In genomic region chr12:105444050-105444808, GRCh38 we compare ENCODE assay signal across 16 cellular contexts.
A peak's percentile ranks its signal among the peaks of the same experiment; 100 is the strongest.
DNase-seq lines count a peak whose midpoint lies in the region; ATAC-seq, FAIRE-seq and TF ChIP-seq lines count a peak whose summit lies in the region.
"Had no signal": no experiment of that assay in that cellular context is flagged by ENCODE, and none has a peak within 500 bp of the region (broad histone marks: within the 10 kb centered on the region; RNA-seq: fewer than 3 reads in every experiment).

No MANE protein-coding gene starts in this region.

- in situ Hi-C loops in K562 (cut with MboI): no loop called here

- no peak overlapping the region for H2BK120ac ChIP-seq in mesendoderm (ENCODE audit: low read depth, low read length)

- no peak for TF ChIP-seq EP300 in A549 (IDR thresholded peaks at IDR 0.05)
- TF ChIP-seq EP300 in K562 (IDR thresholded peaks at IDR 0.05; ENCODE audit: low read length): no peak

- H3K4me1 ChIP-seq in A549: peaks cover 26% of the 10 kb centered on the region
- 0 out of 2 replicates have a peak, but pooled peaks cover 2% of the 10 kb centered on the region for H3K4me1 ChIP-seq in HEK293 (ENCODE audit: control insufficient read depth, insufficient read depth, low read length)
- H3K4me1 ChIP-seq in K562 (replicated peaks in 1 of 2; ENCODE audit: control insufficient read depth in 2 of 2, insufficient read depth in 2 of 2, low read length in 2 of 2): no peaks in the 10 kb centered on the region
- peaks cover 3% of the 10 kb centered on the region for H3K4me1 ChIP-seq in mesendoderm (ENCODE audit: control insufficient read depth, low read depth, low read length)
- H3K4me1 ChIP-seq: spleen had no signal

- H4K5ac ChIP-seq in mesendoderm (ENCODE audit: low read length): no peak overlapping the region

- peak overlapping the region; percentile 35 for H3K56ac ChIP-seq in mesendoderm (ENCODE audit: low read length)

- H3K4me3 ChIP-seq in A549 (peak overlapping the region; percentile 27; the same call in 2 of the 3 replicates), HEK293 (ENCODE audit: low read depth, low read length) (no peak overlapping the region), K562 (no peak overlapping the region), mesendoderm (ENCODE audit: low read length) (no peak overlapping the region)
- H3K4me3 ChIP-seq: spleen had no signal

- no peak overlapping the region for H3K4ac ChIP-seq in mesendoderm (ENCODE audit: low read depth, low read length)

- H3K23ac ChIP-seq in mesendoderm (ENCODE audit: low read length): no peak overlapping the region

- H3K36me3 ChIP-seq in HEK293 (ENCODE audit: control insufficient read depth in 2 of 2, insufficient read depth in 1 of 2, low read length in 2 of 2) (no peaks in the 10 kb centered on the region), K562 (ENCODE audit: control insufficient read depth, insufficient read depth, low read length) (no peaks in the 10 kb centered on the region), mesendoderm (ENCODE audit: control insufficient read depth, insufficient read depth, low read length) (no peaks in the 10 kb centered on the region)
- H3K36me3 ChIP-seq: neutrophil, spleen had no signal

- H3K4me1 Mint-ChIP-seq in activated CD8-positive, alpha-beta memory T cell treated with anti-CD3 and anti-CD28 coated beads, Interleukin-2, amount 10 ng/mL, durations not matched to agents 7 days and 5 days: no peaks in the 10 kb centered on the region

- H3K9me3 ChIP-seq in A549: peaks cover 19% of the 10 kb centered on the region
- no peaks in the 10 kb centered on the region for H3K9me3 ChIP-seq in HEK293 (ENCODE audit: control insufficient read depth, insufficient read depth, low read depth, low read length)
- H3K9me3 ChIP-seq in K562 (replicated peaks; ENCODE audit: control insufficient read depth, insufficient read depth, low read depth, low read length): no peaks in the 10 kb centered on the region
- H3K9me3 ChIP-seq: neutrophil had no signal

- no TSS peak for BruUV-seq in K562 (replicated peaks; lab: Mats Ljungman, UMichigan)

- H2AK5ac ChIP-seq in mesendoderm (ENCODE audit: low read length): peak overlapping the region; percentile 67

- ATAC-seq in A549: peak; percentile 59 to 86; a peak in 4 of 6 replicates
- ATAC-seq in K562: no peak
- no peak for ATAC-seq in activated CD8-positive, alpha-beta memory T cell treated with anti-CD3 and anti-CD28 coated beads, Interleukin-2, amount 10 ng/mL, durations not matched to agents 7 days and 5 days
- no peak for ATAC-seq in HG02763 (IDR thresholded peaks at IDR 0.05; ENCODE audit: unreplicated experiment)
- ATAC-seq: activated CD4-positive, CD25-positive, alpha-beta regulatory T cell treated with anti-CD3 and anti-CD28 coated beads, Interleukin-2, amount 50 U/mL, for 24 hours; activated naive CD4-positive, alpha-beta T cell treated with anti-CD3 and anti-CD28 coated beads, Interleukin-2, amount 50 U/mL, for 72 hours had no signal

- TF ChIP-seq RAD21 in A549 (conservative IDR thresholded peaks at IDR 0.05 in 1 of 2, IDR thresholded peaks at IDR 0.05 in 1 of 2): no peak
- TF ChIP-seq RAD21 in K562 (CRISPR knock-in tag; conservative IDR thresholded peaks at IDR 0.05 in 1 of 2, IDR thresholded peaks at IDR 0.05 in 1 of 2): no peak

- peaks cover 3% of the 10 kb centered on the region for H3K9me3 Mint-ChIP-seq in activated CD8-positive, alpha-beta memory T cell treated with anti-CD3 and anti-CD28 coated beads, Interleukin-2, amount 10 ng/mL, durations not matched to agents 7 days and 5 days (ENCODE audit: low read depth)
- H3K9me3 Mint-ChIP-seq: T-helper 1 cell treated with Interleukin-12 subunit alpha and Interleukin-12 subunit beta and Interleukin-4 antibody, amounts not matched to agents 30 μg/mL and 1 μg/mL, for 36 hours had no signal

- H3K9ac ChIP-seq in K562 (ENCODE audit: insufficient read depth in 1 of 2, low read depth in 2 of 2, low read length in 2 of 2) (no peak overlapping the region), mesendoderm (ENCODE audit: low read length) (no peak overlapping the region)

- no peak for TF ChIP-seq CTCF in A549 (IDR thresholded peaks at IDR 0.05)
- no peak for TF ChIP-seq CTCF in HEK293 (tag by site-specific recombination; IDR thresholded peaks at IDR 0.05)
- no peak for TF ChIP-seq CTCF in K562 (IDR thresholded peaks at IDR 0.05 in 2 of 3, conservative IDR thresholded peaks at IDR 0.05 in 1 of 3; ENCODE audit: insufficient read depth in 2 of 3, low read depth in 1 of 3, low read length in 3 of 3)

- DNase-seq in A549 (ENCODE audit: low read depth in 1 of 2, low spot score in 1 of 2) (peak in 1 of 2 experiments; percentile 77), K562 (ENCODE audit: extremely low read depth in 1 of 4, low spot score in 3 of 4) (no peak), mesendoderm (no peak), occipital lobe (lab: John Stamatoyannopoulos, UW) (no peak), GM19240 (ENCODE audit: insufficient read length, low spot score) (no peak)
- no peak for DNase-seq in activated CD8-positive, alpha-beta memory T cell treated with anti-CD3 and anti-CD28 coated beads, Interleukin-2, amount 10 ng/mL, durations not matched to agents 7 days and 5 days
- DNase-seq: activated CD8-positive, alpha-beta memory T cell treated with anti-CD3 and anti-CD28 coated beads, Interleukin-2, amount 50 U/mL, for 4 hours; NCI-H2227 treated with DMSO at 0.1 percent for 48 hours; spleen had no signal

- no peak for TF ChIP-seq POLR2A in A549 (IDR thresholded peaks at IDR 0.05; ENCODE audit: low read length)
- no peak for TF ChIP-seq POLR2A in K562 (conservative IDR thresholded peaks at IDR 0.05)

- H3K9me1 ChIP-seq in K562 (ENCODE audit: control insufficient read depth, insufficient read depth, low read length): no peaks in the 10 kb centered on the region

- intact Hi-C loops in K562 (cut with micrococcal nuclease): no loop called here

- H4K20me1 ChIP-seq in K562 (replicated peaks; ENCODE audit: control insufficient read depth, insufficient read depth, low read length): no peaks in the 10 kb centered on the region

- H3K27ac Mint-ChIP-seq in activated CD8-positive, alpha-beta memory T cell treated with anti-CD3 and anti-CD28 coated beads, Interleukin-2, amount 10 ng/mL, durations not matched to agents 7 days and 5 days: no peak overlapping the region
- H3K27ac Mint-ChIP-seq: activated naive CD4-positive, alpha-beta T cell treated with anti-CD3 and anti-CD28 coated beads, Interleukin-2, amount 50 U/mL, for 72 hours; T-helper 1 cell treated with Interleukin-12 subunit alpha and Interleukin-12 subunit beta and Interleukin-4 antibody, amounts not matched to agents 30 μg/mL and 1 μg/mL, for 36 hours had no signal

- WGBS in A549 (ENCODE audit: missing lambda C conversion rate): 57% methylated on average over 15 of the region's 15 CpGs
- WGBS in K562 (ENCODE audit: insufficient coverage, low coverage, missing lambda C conversion rate): 19% methylated on average over 15 of the region's 15 CpGs
- no CpG with 5 or more reads among the region's 15 CpGs for WGBS in mesendoderm (ENCODE audit: extremely low coverage, insufficient coverage, low lambda C conversion rate)

- no peak overlapping the region for H2AFZ ChIP-seq in K562 (ENCODE audit: low read depth, low read length)

- H2BK15ac ChIP-seq in mesendoderm (replicated peaks; ENCODE audit: low read depth): no peak overlapping the region

- H3K79me2 ChIP-seq in K562 (ENCODE audit: control insufficient read depth, insufficient read depth, low read length) (no peaks in the 10 kb centered on the region), mesendoderm (ENCODE audit: control insufficient read depth, insufficient read depth, low read length) (no peaks in the 10 kb centered on the region)

- H3K27me3 ChIP-seq in K562 (ENCODE audit: control insufficient read depth in 2 of 2, insufficient read depth in 2 of 2, low read length in 2 of 2) (no peaks in the 10 kb centered on the region), mesendoderm (ENCODE audit: insufficient read depth, low read length, poor library complexity) (no peaks in the 10 kb centered on the region)

- peak overlapping the region; percentile 63 for H3K4me2 ChIP-seq in A549
- no peak overlapping the region for H3K4me2 ChIP-seq in K562 (ENCODE audit: insufficient read depth, low read length)
- no peak overlapping the region for H3K4me2 ChIP-seq in mesendoderm (ENCODE audit: low read length)

- no peaks in the 10 kb centered on the region for H3K79me1 ChIP-seq in mesendoderm (ENCODE audit: low read length)

- FAIRE-seq in A549 (lab: Jason Lieb, UNC): no peak
- FAIRE-seq in K562 (lab: Jason Lieb, UNC): no peak
- FAIRE-seq: colon had no signal

- peaks cover 39% of the 10 kb centered on the region for H3K27me3 Mint-ChIP-seq in activated CD8-positive, alpha-beta memory T cell treated with anti-CD3 and anti-CD28 coated beads, Interleukin-2, amount 10 ng/mL, durations not matched to agents 7 days and 5 days

- CTCF ChIA-PET in A549 (lab: Yijun Ruan, JAX) (no interaction called here), HEK293 (lab: Yijun Ruan, JAX) (no interaction called here), K562 (lab: Yijun Ruan, JAX; ENCODE audit: low intra/inter-chr PET ratio) (no interaction called here)
- CTCF ChIA-PET in activated CD8-positive, alpha-beta memory T cell treated with anti-CD3 and anti-CD28 coated beads, Interleukin-2, amount 10 ng/mL, durations not matched to agents 7 days and 5 days (lab: Charles Lee): no interaction called here

- H3K4me3 Mint-ChIP-seq in activated CD8-positive, alpha-beta memory T cell treated with anti-CD3 and anti-CD28 coated beads, Interleukin-2, amount 10 ng/mL, durations not matched to agents 7 days and 5 days: no peak overlapping the region
- H3K4me3 Mint-ChIP-seq: T-helper 1 cell treated with Interleukin-12 subunit alpha and Interleukin-12 subunit beta and Interleukin-4 antibody, amounts not matched to agents 30 μg/mL and 1 μg/mL, for 36 hours had no signal

- no peaks in the 10 kb centered on the region for H3K36me3 Mint-ChIP-seq in activated CD8-positive, alpha-beta memory T cell treated with anti-CD3 and anti-CD28 coated beads, Interleukin-2, amount 10 ng/mL, durations not matched to agents 7 days and 5 days

- H3K27ac ChIP-seq in A549 (peak overlapping the region; percentile 33 to 54; a peak in 5 of 6 replicates), HEK293 (ENCODE audit: extremely low read depth, low read depth, low read length) (no peak overlapping the region), K562 (ENCODE audit: extremely low read depth, low read depth, low read length) (no peak overlapping the region), mesendoderm (ENCODE audit: low read depth, low read length) (no peak overlapping the region)
- H3K27ac ChIP-seq: neutrophil, spleen had no signal

- POLR2A ChIA-PET in A549 (lab: Yijun Ruan, JAX) (no interaction called here), HEK293 (lab: Yijun Ruan, JAX) (interaction anchor here (0.6 kb wide), 1 partner anchor 209 kb away, joined by 3 read pairs; no protein-coding TSS in a partner anchor), K562 (lab: Yijun Ruan, JAX) (no interaction called here)

- no peak overlapping the region for H2BK5ac ChIP-seq in mesendoderm (ENCODE audit: low read length)

- H4K8ac ChIP-seq in mesendoderm (ENCODE audit: low read depth, low read length): no peak overlapping the region

- peak overlapping the region; percentile 9 for H3K18ac ChIP-seq in mesendoderm (ENCODE audit: low read length)

TF ChIP-seq in HEK293, 187 proteins besides CTCF, POLR2A, EP300 and RAD21 (continues in another document):
- TF ChIP-seq ZNF184 (tag by site-specific recombination; IDR thresholded peaks at IDR 0.05): no peak

TF ChIP-seq in K562, 482 proteins besides CTCF, POLR2A, EP300 and RAD21 (continues in another document):
- peak; percentile 70 to 76 for TF ChIP-seq NRF1 (conservative IDR thresholded peaks at IDR 0.05 in 1 of 2, IDR thresholded peaks at IDR 0.05 in 1 of 2)

Comparison
In these comparisons a context has a peak if more than half of its experiments do, and no peak if none do; other contexts are left out.
1. ATAC-seq: peak in A549 (2 of 2); none in K562 (single experiment), activated CD8-positive, alpha-beta memory T cell treated with anti-CD3 and anti-CD28 coated beads, Interleukin-2, amount 10 ng/mL, durations not matched to agents 7 days and 5 days (single experiment) and HG02763 (single experiment).
2. H3K27ac ChIP-seq: peak in A549 (2 of 2); none in HEK293 (single experiment), K562 (single experiment) and mesendoderm (single experiment).